Comparison of ENCODE assay signal across 10 cellular contexts in genomic region chrX:53280703-53281320, GRCh38. TPM values are rescaled to one million over a fixed set of nuclear protein-coding genes. Genes with fewer than 3 reads are reported as not detected.
DNase-seq lines count a peak whose midpoint lies in the region; ATAC-seq and TF ChIP-seq lines count a peak whose summit lies in the region.
"Had no signal": no experiment of that assay in that cellular context is flagged by ENCODE, and none has a peak within 500 bp of the region (broad histone marks: within the 10 kb centered on the region; RNA-seq: fewer than 3 reads in every experiment).

No MANE protein-coding gene starts in this region.

- H3K27me3 ChIP-seq in suprapubic skin: no peaks in the 10 kb centered on the region

- DNase-seq in HT1080 (ENCODE audit: low read depth) (peak; percentile 64), cardiac fibroblast (ENCODE audit: low read depth in 2 of 2) (peak; percentile 32 to 43), kidney tubule cell (ENCODE audit: low spot score) (peak; percentile 79), suprapubic skin (ENCODE audit: low spot score in 2 of 2) (no peak), NCI-H526 (lab: John Stamatoyannopoulos, UW) (no peak), SIG-M5 (lab: John Stamatoyannopoulos, UW) (no peak), SIG-M5 treated with dmso at 0.1 percent for 504 hours (lab: John Stamatoyannopoulos, UW; ENCODE audit: unreplicated experiment) (no peak)
- DNase-seq: naive B cell, NCI-H1092 had no signal

- no peak for ATAC-seq in HG03108 (IDR thresholded peaks at IDR 0.05; ENCODE audit: unreplicated experiment)

- no peak for TF ChIP-seq POLR2A in suprapubic skin (IDR thresholded peaks at IDR 0.05)

- H3K36me3 ChIP-seq in suprapubic skin: no peaks in the 10 kb centered on the region

- no peaks in the 10 kb centered on the region for H3K9me3 ChIP-seq in suprapubic skin

- no peak for TF ChIP-seq EP300 in suprapubic skin (IDR thresholded peaks at IDR 0.05)

- H3K4me3 ChIP-seq in cardiac fibroblast (replicated peaks in 1 of 2; ENCODE audit: low read depth in 2 of 2, low read length in 2 of 2) (peak overlapping the region; percentile 27 to 51), suprapubic skin (peak overlapping the region; percentile 44)

- WGBS in suprapubic skin: 35% methylated on average over 3 of the region's 9 CpGs

- H3K27ac ChIP-seq in suprapubic skin: peak overlapping the region; percentile 76

- TF ChIP-seq CTCF in cardiac fibroblast (IDR thresholded peaks at IDR 0.05; ENCODE audit: low read depth, low read length): no peak
- TF ChIP-seq CTCF in suprapubic skin (IDR thresholded peaks at IDR 0.05): no peak

- peaks cover 24% of the 10 kb centered on the region for H3K4me1 ChIP-seq in suprapubic skin

RNA-seq across cellular contexts. Expression of gene IQSEC2, which starts 0.6 kb away (rescaled TPM):
- 4.3 and 9.8 TPM in 2 replicates for total RNA-seq in HT1080 (2014; rRNA removed; shearing (Covaris generic))
- polyA plus RNA-seq in HT1080 (2015; cell fraction: cytosol; rRNA removed): 5.5 and 7.1 TPM in 2 replicates
- polyA plus RNA-seq in HT1080 (2015; cell fraction: nucleus; rRNA removed): 4.2 and 10.5 TPM in 2 replicates
- total RNA-seq in suprapubic skin: 10 to 100 TPM; 24.4 to 42.1 (median 28.9) TPM

RNA-seq across cellular contexts. Expression of gene KDM5C, which starts 55.8 kb away (rescaled TPM):
- total RNA-seq in HT1080 (2014; rRNA removed; shearing (Covaris generic)): 50.7 and 57.2 TPM in 2 replicates
- polyA plus RNA-seq in HT1080 (2015; cell fraction: cytosol; rRNA removed): 33.3 and 38.8 TPM in 2 replicates
- 104 and 109 TPM in 2 replicates for polyA plus RNA-seq in HT1080 (2015; cell fraction: nucleus; rRNA removed)
- total RNA-seq in suprapubic skin: 100 to 1,000 TPM; 126 to 318 (median 160) TPM

Comparison
In these comparisons a context has a peak if more than half of its experiments do, and no peak if none do; other contexts are left out.
1. DNase-seq: peak in HT1080 (single experiment), cardiac fibroblast (2 of 2) and kidney tubule cell (single experiment); none in suprapubic skin (0 of 2), NCI-H526 (0 of 2), SIG-M5 (single experiment) and SIG-M5 treated with dmso at 0.1 percent for 504 hours (single experiment).